Comparison of ENCODE assay signal across 8 cellular contexts in the genomic region with DNA sequence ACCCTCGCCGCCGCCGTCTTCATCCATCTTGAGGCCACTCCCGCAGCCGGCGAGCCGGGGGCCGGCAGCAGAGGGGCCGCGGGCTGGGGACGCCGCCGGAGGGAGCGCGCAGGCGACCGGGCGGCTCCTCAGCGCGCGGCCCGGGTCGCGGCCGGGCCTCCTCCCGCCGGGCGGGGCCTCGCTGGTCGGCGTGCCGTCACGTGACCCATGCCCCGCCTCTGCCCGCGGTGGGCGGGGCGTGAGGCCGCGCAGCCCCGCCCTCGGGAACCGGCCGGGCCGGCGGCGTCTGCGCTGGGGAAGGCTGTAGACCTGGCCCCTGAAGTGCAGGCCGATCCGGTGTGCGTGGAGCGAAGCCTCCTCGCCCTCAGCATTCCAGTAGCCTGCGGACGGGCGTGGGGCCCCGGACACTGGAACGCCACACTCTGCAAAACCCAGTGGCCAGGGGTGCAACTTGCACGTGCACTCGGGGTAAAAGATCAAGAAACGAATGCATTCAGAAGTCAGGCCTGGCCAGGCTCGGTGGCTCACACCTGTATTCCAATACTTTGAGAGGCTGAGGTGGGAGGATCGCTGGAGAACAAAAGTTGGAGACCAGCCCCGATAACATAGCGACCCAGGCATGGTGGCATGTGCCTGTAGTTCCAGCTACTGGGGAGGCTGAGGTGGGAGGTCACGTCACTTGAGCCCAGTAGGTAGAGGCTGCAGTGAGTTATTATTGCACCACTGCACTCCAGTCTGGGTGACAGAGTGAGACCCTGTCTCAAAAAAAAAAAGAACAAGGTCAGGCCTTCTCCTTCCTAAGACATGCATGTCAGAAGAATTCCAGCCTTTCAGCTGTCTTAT. TPM values are rescaled to one million over a fixed set of nuclear protein-coding genes. Genes with fewer than 3 reads are reported as not detected.
A peak's percentile ranks its signal among the peaks of the same experiment; 100 is the strongest.
DNase-seq lines count a peak whose midpoint lies in the region; ATAC-seq, FAIRE-seq and TF ChIP-seq lines count a peak whose summit lies in the region.

A gene with protein sequence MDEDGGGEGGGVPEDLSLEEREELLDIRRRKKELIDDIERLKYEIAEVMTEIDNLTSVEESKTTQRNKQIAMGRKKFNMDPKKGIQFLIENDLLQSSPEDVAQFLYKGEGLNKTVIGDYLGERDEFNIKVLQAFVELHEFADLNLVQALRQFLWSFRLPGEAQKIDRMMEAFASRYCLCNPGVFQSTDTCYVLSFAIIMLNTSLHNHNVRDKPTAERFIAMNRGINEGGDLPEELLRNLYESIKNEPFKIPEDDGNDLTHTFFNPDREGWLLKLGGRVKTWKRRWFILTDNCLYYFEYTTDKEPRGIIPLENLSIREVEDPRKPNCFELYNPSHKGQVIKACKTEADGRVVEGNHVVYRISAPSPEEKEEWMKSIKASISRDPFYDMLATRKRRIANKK (minus strand): TSS at position 144 of the 843 bp plus-strand sequence. CDS start 117 bp downstream, at position 27.

- H3K9me3 ChIP-seq in pancreas = no peaks in the 10 kb centered on the region
- H3K9me3 ChIP-seq in thymus (ENCODE audit: control insufficient read depth) = no peaks in the 10 kb centered on the region

- H3K4me3 ChIP-seq in pancreas (peak within 1 kb of the TSS; percentile 78 to 92 (median 86)), thymus (ENCODE audit: low read length) (peak within 1 kb of the TSS; percentile 89)

- DNase-seq in EL (peak; percentile 82), LHCN-M2 (ENCODE audit: low read depth) (peak; percentile 78), SKM-1 treated with dmso at 0.1 percent for 144 hours (lab: John Stamatoyannopoulos, UW; ENCODE audit: unreplicated experiment) (peak; percentile 72), Right ventricle myocardium superior (peak; percentile 88), pancreas (peak; percentile 71 to 95 (median 88))
- peak; percentile 94 for DNase-seq in activated naive CD8-positive, alpha-beta T cell treated with anti-CD3 and anti-CD28 coated beads, Interleukin-2, amount 10 ng/mL, durations not matched to agents 7 days and 5 days

- peaks cover 58% of the 10 kb centered on the region for H3K27me3 Mint-ChIP-seq in activated naive CD8-positive, alpha-beta T cell treated with anti-CD3 and anti-CD28 coated beads, Interleukin-2, amount 10 ng/mL, durations not matched to agents 7 days and 5 days

- WGBS in pancreas, 2 donors = 5 to 8% methylated on average over 41 to 67 of the region's 67 CpGs
- 7% methylated on average over 67 of the region's 67 CpGs for WGBS in thymus

- H3K27me3 ChIP-seq in pancreas (no peaks in the 10 kb centered on the region), thymus (ENCODE audit: control insufficient read depth, insufficient read depth) (peaks cover 11% of the 10 kb centered on the region)

- H3K27ac ChIP-seq in pancreas (no peak within 1 kb of the TSS), thymus (ENCODE audit: low read depth) (no peak within 1 kb of the TSS)

- no peak for FAIRE-seq in pancreas (lab: Jason Lieb, UNC)

- H3K36me3 ChIP-seq in pancreas = no peaks in the 10 kb centered on the region
- H3K36me3 ChIP-seq in thymus (ENCODE audit: control insufficient read depth, insufficient read depth) = no peaks in the 10 kb centered on the region

- ATAC-seq in GM21737 (IDR thresholded peaks at IDR 0.05; ENCODE audit: unreplicated experiment) (peak; percentile 83), Right ventricle myocardium superior (ENCODE audit: poor library complexity) (peak; percentile 95), pancreas (peak; percentile 95 to 97 (median 96))
- ATAC-seq in activated naive CD8-positive, alpha-beta T cell treated with anti-CD3 and anti-CD28 coated beads, Interleukin-2, amount 10 ng/mL, durations not matched to agents 7 days and 5 days (ENCODE audit: low read depth) = peak; percentile 86

- POLR2A ChIA-PET in activated naive CD8-positive, alpha-beta T cell treated with anti-CD3 and anti-CD28 coated beads, Interleukin-2, amount 10 ng/mL, durations not matched to agents 7 days and 5 days (lab: Charles Lee) = interaction anchor here (0.6 kb wide), 1 partner anchor 1440 kb away, joined by 3 read pairs; no protein-coding TSS in a partner anchor

- TF ChIP-seq CTCF in pancreas (IDR thresholded peaks at IDR 0.05) = no peak

- peak within 1 kb of the TSS; percentile 54 for H3K27ac Mint-ChIP-seq in activated naive CD8-positive, alpha-beta T cell treated with anti-CD3 and anti-CD28 coated beads, Interleukin-2, amount 10 ng/mL, durations not matched to agents 7 days and 5 days

- peaks cover 0 to 16% (median 9%) of the 10 kb centered on the region in 3 donors for H3K4me1 ChIP-seq in pancreas
- H3K4me1 ChIP-seq in thymus (ENCODE audit: control insufficient read depth, insufficient read depth, low read length) = peaks cover 8% of the 10 kb centered on the region

- no peaks in the 10 kb centered on the region for H3K9me3 Mint-ChIP-seq in activated naive CD8-positive, alpha-beta T cell treated with anti-CD3 and anti-CD28 coated beads, Interleukin-2, amount 10 ng/mL, durations not matched to agents 7 days and 5 days

- peaks cover 14% of the 10 kb centered on the region for H3K4me1 Mint-ChIP-seq in activated naive CD8-positive, alpha-beta T cell treated with anti-CD3 and anti-CD28 coated beads, Interleukin-2, amount 10 ng/mL, durations not matched to agents 7 days and 5 days

- H3K4me3 Mint-ChIP-seq in activated naive CD8-positive, alpha-beta T cell treated with anti-CD3 and anti-CD28 coated beads, Interleukin-2, amount 10 ng/mL, durations not matched to agents 7 days and 5 days = peak within 1 kb of the TSS; percentile 87

- no peaks in the 10 kb centered on the region for H3K36me3 Mint-ChIP-seq in activated naive CD8-positive, alpha-beta T cell treated with anti-CD3 and anti-CD28 coated beads, Interleukin-2, amount 10 ng/mL, durations not matched to agents 7 days and 5 days

- intact Hi-C loops in Right ventricle myocardium superior (cut with DNase I) (loop anchor here (5.0 kb wide), 1 partner anchor 110 kb away; no protein-coding TSS in a partner anchor), pancreas (cut with DNase I) (no loop called here)

RNA-seq across cellular contexts. Expression of the gene that starts here (rescaled TPM):
- total RNA-seq in LHCN-M2 (2014; rRNA removed) = 23.9 and 32.7 TPM in 2 replicates
- 39.0 TPM for polyA plus RNA-seq in LHCN-M2 (2012)
- total RNA-seq in activated naive CD8-positive, alpha-beta T cell treated with anti-CD3 and anti-CD28 coated beads, Interleukin-2, amount 10 ng/mL, durations not matched to agents 7 days and 5 days = 10 to 100 TPM in 1 of 2 experiments, 1 to 10 TPM in 1; 9.8 to 12.5 TPM
- total RNA-seq in Right ventricle myocardium superior = 25.6 TPM
- total RNA-seq in pancreas = 10 to 100 TPM in 1 of 6 donors, 1 to 10 TPM in 5; 3.4 to 12.5 (median 4.5) TPM
- 1 to 10 TPM; 4.0 to 5.4 TPM for polyA plus RNA-seq in pancreas
- 6.3 TPM for polyA plus RNA-seq in thymus
